ENCODE assay signal across 21 cellular contexts in the genomic region with DNA sequence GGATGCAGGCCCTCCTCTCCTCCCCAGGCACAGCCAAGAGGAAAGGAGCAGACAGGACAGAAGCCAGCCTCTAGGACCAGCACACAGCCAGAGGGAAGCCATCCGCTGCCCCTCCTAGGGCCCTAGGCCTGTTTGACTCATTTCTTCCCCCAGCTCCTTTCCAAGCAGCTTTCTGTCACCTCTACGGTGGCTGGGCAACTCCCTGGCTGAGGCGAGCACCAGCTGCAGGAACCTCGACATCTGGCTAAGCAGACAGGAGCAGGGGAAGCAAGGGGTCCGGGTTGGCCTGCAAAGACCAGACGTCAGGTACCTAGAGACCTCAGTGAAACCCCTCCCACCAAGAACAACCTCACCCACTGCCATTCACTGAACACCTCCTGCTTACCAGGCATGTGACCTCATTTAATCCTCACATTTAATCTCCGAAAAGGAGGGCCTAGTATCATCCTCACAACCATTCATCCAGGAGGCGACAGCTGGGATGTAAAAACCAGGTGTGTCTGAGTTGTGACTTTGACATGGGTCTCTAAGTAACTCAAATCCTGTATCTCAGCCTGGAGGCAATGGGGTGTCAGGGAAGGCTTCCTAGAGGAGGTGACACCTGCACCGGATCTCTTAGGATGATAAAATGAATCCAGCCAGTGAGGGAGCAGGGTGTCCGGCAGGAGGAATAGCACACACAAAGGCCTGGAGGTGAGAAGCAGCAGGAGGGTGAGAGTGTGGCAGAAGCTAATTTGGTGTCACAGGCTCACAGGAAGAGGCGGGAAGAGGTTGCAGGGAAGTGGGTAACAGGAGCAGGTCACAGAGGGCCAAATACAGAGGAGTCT. TPM values are rescaled to one million over a fixed set of nuclear protein-coding genes. Genes with fewer than 3 reads are reported as not detected.
DNase-seq lines count a peak whose midpoint lies in the region; ATAC-seq and TF ChIP-seq lines count a peak whose summit lies in the region.
"Had no signal": no experiment of that assay in that cellular context is flagged by ENCODE, and none has a peak within 500 bp of the region (broad histone marks: within the 10 kb centered on the region; RNA-seq: fewer than 3 reads in every experiment).

No MANE protein-coding gene starts in this region.

- peaks cover 0 to 87% (median 77%) of the 10 kb centered on the region in 11 experiments; a peak in 18 of 22 replicates for H4K20me1 ChIP-seq in BLaER1 treated with 17β-estradiol and CSF1 and Interleukin-3, amounts not matched to agents 10 nM and 100 nM

- no peak for ATAC-seq in GM21526 (IDR thresholded peaks at IDR 0.05; ENCODE audit: low FRiP score, unreplicated experiment)
- no peak for ATAC-seq in GM18520 (IDR thresholded peaks at IDR 0.05; ENCODE audit: unreplicated experiment)
- ATAC-seq: pancreas, sciatic nerve had no signal

- no peak overlapping the region for H3K4ac ChIP-seq in mesendoderm (ENCODE audit: low read depth, low read length)

- no peaks in the 10 kb centered on the region for H3K9me3 ChIP-seq in BLaER1 treated with 17β-estradiol and CSF1 and Interleukin-3, amounts not matched to agents 10 nM and 100 nM (replicated peaks in 1 of 11)
- no peaks in the 10 kb centered on the region for H3K9me3 ChIP-seq in WERI-Rb-1 (ENCODE audit: severe bottlenecking)
- H3K9me3 ChIP-seq: pancreas, stomach had no signal

- WGBS in mesendoderm (ENCODE audit: extremely low coverage, insufficient coverage, low lambda C conversion rate): no CpG with 5 or more reads among the region's 11 CpGs

- peak overlapping the region in 8 of 11 experiments; percentile 17 to 95 (median 36); a peak in 15 of 22 replicates for H3K27ac ChIP-seq in BLaER1 treated with 17β-estradiol and CSF1 and Interleukin-3, amounts not matched to agents 10 nM and 100 nM
- H3K27ac ChIP-seq in WERI-Rb-1 (peak overlapping the region; percentile 83), mesendoderm (ENCODE audit: low read depth, low read length) (no peak overlapping the region)
- H3K27ac ChIP-seq: C4-2B, epithelial cell of prostate, pancreas, stomach had no signal

- peaks cover 77% of the 10 kb centered on the region for H3K79me2 ChIP-seq in mesendoderm (ENCODE audit: control insufficient read depth, insufficient read depth, low read length)

- no peak overlapping the region for H3K18ac ChIP-seq in mesendoderm (ENCODE audit: low read length)

- H3K4me1 ChIP-seq in BLaER1 treated with 17β-estradiol and CSF1 and Interleukin-3, amounts not matched to agents 10 nM and 100 nM: peaks cover 81 to 89% (median 88%) of the 10 kb centered on the region in 10 experiments
- H3K4me1 ChIP-seq in mesendoderm (ENCODE audit: control insufficient read depth, low read depth, low read length): peaks cover 15% of the 10 kb centered on the region

- no peak overlapping the region for H4K8ac ChIP-seq in mesendoderm (ENCODE audit: low read depth, low read length)

- H2AK5ac ChIP-seq in mesendoderm (ENCODE audit: low read length): no peak overlapping the region

- H3K9ac ChIP-seq in BLaER1 treated with 17β-estradiol and CSF1 and Interleukin-3, amounts not matched to agents 10 nM and 100 nM: peak overlapping the region; percentile 2 to 99 (median 50); a peak in 17 of 22 replicates
- H3K9ac ChIP-seq in mesendoderm (ENCODE audit: low read length): peak overlapping the region; percentile 7

- H3K79me1 ChIP-seq in mesendoderm (ENCODE audit: low read length): peaks cover 64% of the 10 kb centered on the region

- H2BK15ac ChIP-seq in mesendoderm (replicated peaks; ENCODE audit: low read depth): no peak overlapping the region

- peaks cover 0 to 71% (median 55%) of the 10 kb centered on the region in 11 experiments; a peak in 18 of 22 replicates for H3K36me3 ChIP-seq in BLaER1 treated with 17β-estradiol and CSF1 and Interleukin-3, amounts not matched to agents 10 nM and 100 nM
- H3K36me3 ChIP-seq in WERI-Rb-1 (peaks cover 90% of the 10 kb centered on the region), mesendoderm (ENCODE audit: control insufficient read depth, insufficient read depth, low read length) (peaks cover 44% of the 10 kb centered on the region)
- H3K36me3 ChIP-seq: pancreas, stomach had no signal

- no peak for TF ChIP-seq CTCF in WERI-Rb-1 (IDR thresholded peaks at IDR 0.05; ENCODE audit: low read depth, low read length)

- H4K5ac ChIP-seq in mesendoderm (ENCODE audit: low read length): no peak overlapping the region

- no peak overlapping the region for H2BK5ac ChIP-seq in mesendoderm (ENCODE audit: low read length)

- peak overlapping the region; percentile 27 to 99 (median 97) for H3K4me2 ChIP-seq in BLaER1 treated with 17β-estradiol and CSF1 and Interleukin-3, amounts not matched to agents 10 nM and 100 nM
- no peak overlapping the region for H3K4me2 ChIP-seq in mesendoderm (ENCODE audit: low read length)

- no peak overlapping the region; a peak in 3 of 20 replicates for H3K4me3 ChIP-seq in BLaER1 treated with 17β-estradiol and CSF1 and Interleukin-3, amounts not matched to agents 10 nM and 100 nM
- no peak overlapping the region for H3K4me3 ChIP-seq in WERI-Rb-1 (ENCODE audit: low read depth, low read length)
- no peak overlapping the region for H3K4me3 ChIP-seq in mesendoderm (ENCODE audit: low read length)
- H3K4me3 ChIP-seq: lung, pancreas, stomach had no signal

- no peak overlapping the region for H3K23ac ChIP-seq in mesendoderm (ENCODE audit: low read length)

- peak; percentile 24 for DNase-seq in NCI-H2171 treated with DMSO at 0.1 percent for 48 hours (lab: John Stamatoyannopoulos, UW)
- no peak for DNase-seq in NCI-H2171 (lab: John Stamatoyannopoulos, UW)
- DNase-seq in WERI-Rb-1: peak; percentile 85
- peak; percentile 73 for DNase-seq in mesendoderm
- no peak for DNase-seq in NCI-H345 (lab: John Stamatoyannopoulos, UW)
- DNase-seq: DMS79, foreskin fibroblast, hippocampal formation, KG1, NCI-H187 treated with DMSO at 0.1 percent for 48 hours, NCI-H446, stomach, SW 1271 had no signal

- H2BK120ac ChIP-seq in mesendoderm (ENCODE audit: low read depth, low read length): no peak overlapping the region

- no peaks in the 10 kb centered on the region for H3K27me3 ChIP-seq in BLaER1 treated with 17β-estradiol and CSF1 and Interleukin-3, amounts not matched to agents 10 nM and 100 nM
- H3K27me3 ChIP-seq in WERI-Rb-1 (ENCODE audit: insufficient read depth, low read depth, severe bottlenecking): no peaks in the 10 kb centered on the region
- no peaks in the 10 kb centered on the region for H3K27me3 ChIP-seq in mesendoderm (ENCODE audit: insufficient read depth, low read length, poor library complexity)
- H3K27me3 ChIP-seq: pancreas, stomach had no signal

- peak overlapping the region; percentile 19 for H3K56ac ChIP-seq in mesendoderm (ENCODE audit: low read length)

RNA-seq across cellular contexts. Expression of a gene that starts 5.9 kb away (rescaled TPM):
- polyA plus RNA-seq in mesendoderm (2013, experiment 1 of 2): 54.5 TPM
- 55.5 TPM for polyA plus RNA-seq in mesendoderm (2013, experiment 2 of 2)

Comparison
In these comparisons a context has a peak if more than half of its experiments do, and no peak if none do; other contexts are left out.
1. DNase-seq: peak in NCI-H2171 treated with DMSO at 0.1 percent for 48 hours (single experiment), WERI-Rb-1 (single experiment) and mesendoderm (single experiment); none in NCI-H2171 (single experiment) and NCI-H345 (single experiment).